ENCODE assay signal across 8 cellular contexts in the genomic region with DNA sequence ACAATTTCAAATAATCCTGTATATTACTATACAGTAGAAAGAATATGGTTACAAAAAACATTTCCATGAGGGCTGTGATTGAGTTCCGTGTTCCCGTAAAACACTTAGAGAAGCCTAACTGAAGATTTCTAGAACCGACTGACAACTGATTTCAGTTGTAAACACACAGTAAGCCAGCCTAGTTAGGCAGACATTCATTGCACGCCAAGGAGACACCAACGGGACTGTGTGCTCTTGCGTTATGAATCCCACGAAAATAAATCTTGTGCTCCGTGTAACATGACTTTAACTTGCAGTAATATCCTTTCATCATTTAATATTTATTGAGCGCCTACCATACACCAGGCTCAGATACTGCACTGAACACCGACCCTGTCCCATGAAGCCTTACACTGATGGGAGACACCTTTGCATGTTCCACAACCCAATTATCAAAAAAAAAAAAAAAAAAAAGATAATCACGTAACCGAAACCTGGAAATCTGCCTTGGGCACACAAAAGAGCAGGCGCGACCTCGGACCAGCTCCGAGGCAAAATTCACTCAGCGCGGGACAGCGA. TPM values are rescaled to one million over a fixed set of nuclear protein-coding genes. Genes with fewer than 3 reads are reported as not detected.
DNase-seq lines count a peak whose midpoint lies in the region; ATAC-seq and TF ChIP-seq lines count a peak whose summit lies in the region.

No MANE protein-coding gene starts in this region.

- H3K27ac ChIP-seq in transverse colon, result peak overlapping the region; percentile 90 to 99 (median 94)

- H3K9me3 ChIP-seq in transverse colon, result no peaks in the 10 kb centered on the region

- no peak for DNase-seq in Jurkat, Clone E6-1 (ENCODE audit: low read depth, low spot score)
- DNase-seq in astrocyte of the cerebellum (ENCODE audit: low read depth) (no peak), lower leg skin (ENCODE audit: low spot score in 2 of 2) (no peak), transverse colon (no peak), ecto neural progenitor cell (ENCODE audit: low spot score) (no peak), DMS114 treated with DMSO at 0.1 percent for 48 hours (lab: John Stamatoyannopoulos, UW; ENCODE audit: unreplicated experiment) (no peak)

- peaks cover 5 to 32% (median 17%) of the 10 kb centered on the region in 4 donors for H3K4me1 ChIP-seq in transverse colon

- H3K27me3 ChIP-seq in transverse colon, result no peaks in the 10 kb centered on the region

- intact Hi-C loops in lower leg skin (cut with DNase I; ENCODE audit: low total_unique reads), result no loop called here
- intact Hi-C loops in transverse colon (cut with DNase I; ENCODE audit: low total_unique reads), result loop anchor here (5.0 kb wide), 1 partner anchor 77 kb away; a partner anchor contains a TSS

- no peaks in the 10 kb centered on the region for H3K36me3 ChIP-seq in transverse colon

- H3K4me3 ChIP-seq in GM12875 (ENCODE audit: low read depth, low read length), result peak overlapping the region; percentile 83
- H3K4me3 ChIP-seq in Jurkat, Clone E6-1 (ENCODE audit: low read length), result peak overlapping the region; percentile 86
- peak overlapping the region; percentile 95 for H3K4me3 ChIP-seq in astrocyte of the cerebellum (ENCODE audit: low read depth, low read length)
- H3K4me3 ChIP-seq in lower leg skin (ENCODE audit: low read depth, poor library complexity, severe bottlenecking), result peak overlapping the region; percentile 27
- H3K4me3 ChIP-seq in transverse colon, result peak overlapping the region; percentile 67 to 94 (median 88)

- in situ Hi-C loops in astrocyte of the cerebellum (cut with HindIII; ENCODE audit: low sequenced_read_pairs), result no loop called here
- in situ Hi-C loops in transverse colon (cut with MboI; ENCODE audit: low pct_ligation_motif_present in 1 of 4, low pct_unique_long_range_greater_than_20kb in 1 of 4, low sequenced_read_pairs in 3 of 4), result loop anchor here in 2 of 4 donors (10.0 kb wide), 2 partner anchors 80 to 170 kb away; a partner anchor contains a TSS

- TF ChIP-seq CTCF in GM12875 (IDR thresholded peaks at IDR 0.05; ENCODE audit: borderline replicate concordance, insufficient read depth, low read depth, low read length) (no peak), astrocyte of the cerebellum (IDR thresholded peaks at IDR 0.05; ENCODE audit: low read depth, low read length, missing control alignments) (no peak), lower leg skin (IDR thresholded peaks at IDR 0.05) (no peak), transverse colon (IDR thresholded peaks at IDR 0.05) (no peak)

- WGBS in lower leg skin, 2 donors, result 0 to 1% methylated on average over 19 of the region's 19 CpGs
- WGBS in transverse colon (ENCODE audit: low coverage in 1 of 2), 2 donors, result 0% methylated on average over 13 to 19 of the region's 19 CpGs

- TF ChIP-seq POLR2A in lower leg skin (IDR thresholded peaks at IDR 0.05) (no peak), transverse colon (IDR thresholded peaks at IDR 0.05) (no peak)

- ATAC-seq in GM21576 (IDR thresholded peaks at IDR 0.05; ENCODE audit: unreplicated experiment), result peak; percentile 23

- no peak for TF ChIP-seq EP300 in transverse colon (IDR thresholded peaks at IDR 0.05; ENCODE audit: low read depth)

RNA-seq across cellular contexts. Expression of a gene that starts 0.4 kb away (rescaled TPM):
- 70.2 TPM for polyA plus RNA-seq in Jurkat, Clone E6-1 (2012; ENCODE audit: insufficient read depth, insufficient read length)
- total RNA-seq in lower leg skin, result 10 to 100 TPM; 32.1 to 37.1 (median 34.4) TPM
- total RNA-seq in transverse colon, result 10 to 100 TPM in 3 of 4 donors, 1 to 10 TPM in 1; 9.2 to 27.4 (median 25.3) TPM

Comparison
In these comparisons a context has a peak if more than half of its experiments do, and no peak if none do; other contexts are left out.
1. H3K4me3 ChIP-seq: peak in every context shown above with its lines; median percentile 95 in astrocyte of the cerebellum; 88 in transverse colon; 86 in Jurkat, Clone E6-1; 83 in GM12875; 27 in lower leg skin.